1 cellular context compared by ENCODE assay signal in the genomic region with DNA sequence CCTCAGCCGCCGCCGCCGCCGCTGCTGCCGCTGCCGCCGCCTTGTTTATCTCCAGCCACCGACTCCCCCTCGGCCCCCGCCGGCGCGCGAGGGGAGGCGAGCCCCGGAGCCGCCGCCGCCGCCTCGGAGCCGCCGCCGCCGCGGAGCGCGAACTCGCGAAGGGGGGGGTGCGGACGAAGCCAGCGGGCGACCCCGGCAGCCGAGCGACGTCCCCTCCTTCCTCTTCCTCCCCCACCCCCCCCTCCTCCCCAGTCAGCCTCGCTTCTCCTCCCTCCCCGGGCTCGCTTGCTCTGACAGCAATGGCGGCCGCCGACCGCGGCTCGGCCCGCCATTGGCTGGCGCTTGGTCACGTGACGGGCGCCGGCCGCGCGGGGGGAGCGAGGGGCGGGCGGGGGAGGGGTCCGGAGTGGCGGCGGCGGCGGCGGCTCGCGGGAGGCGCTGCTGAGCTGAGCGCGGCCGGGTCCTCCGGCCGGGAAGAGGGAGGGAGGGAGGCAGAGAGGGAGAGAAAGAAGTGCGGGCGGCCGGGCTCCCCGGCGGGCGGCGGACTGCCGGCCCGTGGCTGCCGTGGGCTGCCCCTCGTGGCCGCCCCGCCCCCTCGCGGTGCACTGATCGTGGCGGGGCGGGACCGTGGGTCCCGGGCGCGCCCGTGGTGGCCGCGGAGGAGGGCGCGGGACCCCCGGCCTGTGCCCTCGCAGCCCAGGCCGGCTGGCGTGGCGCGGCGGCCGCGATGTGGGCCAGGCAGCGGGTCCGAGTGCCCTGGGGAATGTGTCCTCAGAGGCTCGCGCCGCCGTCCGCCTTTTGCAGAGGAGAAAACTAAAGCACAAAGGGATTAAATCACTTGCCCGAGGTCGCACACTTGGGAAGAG.
A peak's percentile ranks its signal among the peaks of the same experiment; 100 is the strongest.
TF ChIP-seq lines count a peak whose summit lies in the region.

Gene MED13L, minus strand, starts transcription at position 301 of the 866 bp plus-strand sequence. CDS start 562 bp downstream, outside the sequence.

TF ChIP-seq in K562, 482 proteins besides CTCF, POLR2A, EP300 and RAD21 (continued from another document):
- TF ChIP-seq ZNF592 (IDR thresholded peaks at IDR 0.05): peak; percentile 60; the same call in 1 of the 2 replicates
- peak; percentile 7 for TF ChIP-seq TBP (optimal IDR thresholded peaks at IDR 0.05; ENCODE audit: low read depth, low read length)
- 0 out of 2 replicates have a peak, but pooled peaks have one; percentile 18 for TF ChIP-seq SMC3 (conservative IDR thresholded peaks at IDR 0.05; ENCODE audit: insufficient read depth, low read depth, low read length)
- TF ChIP-seq RCOR1 (IDR thresholded peaks at IDR 0.05; ENCODE audit: borderline replicate concordance in 1 of 2, low read depth in 2 of 2, low read length in 2 of 2): peak in 1 of 2 experiments; percentile 9; a peak in 1 of 4 replicates
- TF ChIP-seq POLR2AphosphoS5 (IDR thresholded peaks at IDR 0.05; ENCODE audit: control insufficient read depth, insufficient read depth, low read depth, low read length): peak; percentile 46; the same call in 1 of the 2 replicates
- no peak for TF ChIP-seq AFF4 (CRISPR knock-in tag; IDR thresholded peaks at IDR 0.05)
- TF ChIP-seq YY1 (IDR thresholded peaks at IDR 0.05; ENCODE audit: borderline replicate concordance in 1 of 3, control insufficient read depth in 1 of 3, extremely low read depth in 1 of 3, insufficient read depth in 3 of 3, insufficient read length in 1 of 3, insufficient replicate concordance in 2 of 3, low read depth in 1 of 3, low read length in 2 of 3): peak; percentile 63 to 94 (median 90)
- TF ChIP-seq SIN3A (IDR thresholded peaks at IDR 0.05; ENCODE audit: borderline replicate concordance in 2 of 2, control insufficient read depth in 1 of 2, low read depth in 2 of 2, low read length in 2 of 2): peak in 1 of 2 experiments; percentile 22; a peak in 1 of 4 replicates
- peak; percentile 85 for TF ChIP-seq RAD51 (IDR thresholded peaks at IDR 0.05; ENCODE audit: borderline replicate concordance, low read depth)
- peak; percentile 39 for TF ChIP-seq ZNF589 (CRISPR knock-in tag; IDR thresholded peaks at IDR 0.05; ENCODE audit: low read depth)
- TF ChIP-seq, protein P1, sequence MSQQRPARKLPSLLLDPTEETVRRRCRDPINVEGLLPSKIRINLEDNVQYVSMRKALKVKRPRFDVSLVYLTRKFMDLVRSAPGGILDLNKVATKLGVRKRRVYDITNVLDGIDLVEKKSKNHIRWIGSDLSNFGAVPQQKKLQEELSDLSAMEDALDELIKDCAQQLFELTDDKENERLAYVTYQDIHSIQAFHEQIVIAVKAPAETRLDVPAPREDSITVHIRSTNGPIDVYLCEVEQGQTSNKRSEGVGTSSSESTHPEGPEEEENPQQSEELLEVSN (IDR thresholded peaks at IDR 0.05; ENCODE audit: borderline replicate concordance in 1 of 2, extremely low read depth in 1 of 2, insufficient read depth in 1 of 2, insufficient read length in 1 of 2, low read depth in 1 of 2, low read length in 1 of 2, poor library complexity in 1 of 2, severe bottlenecking in 1 of 2): peak; percentile 26 to 59
- peak in 1 of 2 experiments; percentile 92; a peak in 2 of 4 replicates for TF ChIP-seq ZNF639 (CRISPR knock-in tag; conservative IDR thresholded peaks at IDR 0.05 in 1 of 2, IDR thresholded peaks at IDR 0.05 in 1 of 2)
- peak; percentile 57; the same call in 1 of the 2 replicates for TF ChIP-seq GTF2E2 (tag; IDR thresholded peaks at IDR 0.05)
- TF ChIP-seq RBM25 (IDR thresholded peaks at IDR 0.05; ENCODE audit: low read depth, low read length, severe bottlenecking): peak; percentile 68
- TF ChIP-seq USF1 (CRISPR knock-in tag; IDR thresholded peaks at IDR 0.05): peak; percentile 81
- no peak for TF ChIP-seq HLTF (IDR thresholded peaks at IDR 0.05)
- peak; percentile 86 to 94 for TF ChIP-seq MAZ (CRISPR knock-in tag; conservative IDR thresholded peaks at IDR 0.05 in 1 of 2, IDR thresholded peaks at IDR 0.05 in 1 of 2)
- peak in 1 of 2 experiments; percentile 79; a peak in 2 of 4 replicates for TF ChIP-seq NONO (IDR thresholded peaks at IDR 0.05; ENCODE audit: low read depth in 2 of 2, low read length in 1 of 2)
- TF ChIP-seq POLR2H (tag; IDR thresholded peaks at IDR 0.05; ENCODE audit: low read depth): peak; percentile 68
- TF ChIP-seq ZNF740 (CRISPR knock-in tag; IDR thresholded peaks at IDR 0.05): peak; percentile 84
- TF ChIP-seq ZNF740 (tag; IDR thresholded peaks at IDR 0.05): peak in 1 of 2 experiments; percentile 95; a peak in 2 of 4 replicates
- TF ChIP-seq CREM (IDR thresholded peaks at IDR 0.05; ENCODE audit: low read depth): peak; percentile 33; the same call in 1 of the 2 replicates
- TF ChIP-seq CCNT2 (IDR thresholded peaks at IDR 0.05; ENCODE audit: borderline replicate concordance, extremely low read depth, insufficient read length, low read depth, low read length): peak; percentile 65
- TF ChIP-seq PCBP1 (IDR thresholded peaks at IDR 0.05; ENCODE audit: low read depth, low read length, poor library complexity, severe bottlenecking): peak; percentile 36
- peak; percentile 71 for TF ChIP-seq SMAD4 (CRISPR knock-in tag; conservative IDR thresholded peaks at IDR 0.05)
- TF ChIP-seq ZNF57 (CRISPR knock-in tag; IDR thresholded peaks at IDR 0.05): no peak
- TF ChIP-seq FOXM1 (IDR thresholded peaks at IDR 0.05; ENCODE audit: low read depth): no peak
- TF ChIP-seq FOXM1 (CRISPR knock-in tag; IDR thresholded peaks at IDR 0.05; ENCODE audit: low read depth): no peak
- TF ChIP-seq ADNP (tag; IDR thresholded peaks at IDR 0.05): peak; percentile 70; the same call in 1 of the 2 replicates
- TF ChIP-seq, protein P2, sequence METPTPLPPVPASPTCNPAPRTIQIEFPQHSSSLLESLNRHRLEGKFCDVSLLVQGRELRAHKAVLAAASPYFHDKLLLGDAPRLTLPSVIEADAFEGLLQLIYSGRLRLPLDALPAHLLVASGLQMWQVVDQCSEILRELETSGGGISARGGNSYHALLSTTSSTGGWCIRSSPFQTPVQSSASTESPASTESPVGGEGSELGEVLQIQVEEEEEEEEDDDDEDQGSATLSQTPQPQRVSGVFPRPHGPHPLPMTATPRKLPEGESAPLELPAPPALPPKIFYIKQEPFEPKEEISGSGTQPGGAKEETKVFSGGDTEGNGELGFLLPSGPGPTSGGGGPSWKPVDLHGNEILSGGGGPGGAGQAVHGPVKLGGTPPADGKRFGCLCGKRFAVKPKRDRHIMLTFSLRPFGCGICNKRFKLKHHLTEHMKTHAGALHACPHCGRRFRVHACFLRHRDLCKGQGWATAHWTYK (CRISPR knock-in tag; IDR thresholded peaks at IDR 0.05): peak; percentile 100
- TF ChIP-seq SIN3B (IDR thresholded peaks at IDR 0.05; ENCODE audit: low read depth): peak; percentile 72; the same call in 1 of the 2 replicates
